ENCODE assay signal across 8 cellular contexts in genomic region chr6:31582230-31582601, GRCh38. TPM values are rescaled to one million over a fixed set of nuclear protein-coding genes. Genes with fewer than 3 reads are reported as not detected.
DNase-seq lines count a peak whose midpoint lies in the region; ATAC-seq and TF ChIP-seq lines count a peak whose summit lies in the region.

A gene with protein sequence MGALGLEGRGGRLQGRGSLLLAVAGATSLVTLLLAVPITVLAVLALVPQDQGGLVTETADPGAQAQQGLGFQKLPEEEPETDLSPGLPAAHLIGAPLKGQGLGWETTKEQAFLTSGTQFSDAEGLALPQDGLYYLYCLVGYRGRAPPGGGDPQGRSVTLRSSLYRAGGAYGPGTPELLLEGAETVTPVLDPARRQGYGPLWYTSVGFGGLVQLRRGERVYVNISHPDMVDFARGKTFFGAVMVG (minus strand): TSS chr6:31582424. CDS start chr6:31582417, 7 bp downstream.

- CTCF ChIA-PET in HCT116 (lab: Charles Lee) = interaction anchor here (1.1 to 7.8 kb wide), 2 partner anchors 12 to 15 kb away, joined by 3 to 70 read pairs; no protein-coding TSS in a partner anchor

- no TSS peak for BruUV-seq in HCT116 (replicated peaks; lab: Mats Ljungman, UMichigan)

- peaks cover 4 to 15% of the 10 kb centered on the region in 2 experiments; a peak in 2 of 4 replicates for H3K4me1 ChIP-seq in HCT116 (ENCODE audit: control insufficient read depth in 1 of 2, insufficient read depth in 2 of 2, low read length in 2 of 2)
- H3K4me1 ChIP-seq in esophagus muscularis mucosa = peaks cover 17 to 24% (median 21%) of the 10 kb centered on the region in 4 donors
- no peaks in the 10 kb centered on the region for H3K4me1 ChIP-seq in psoas muscle

- H2AFZ ChIP-seq in HCT116 (ENCODE audit: low read depth, low read length, poor library complexity, severe bottlenecking) = peak within 1 kb of the TSS; percentile 79

- H4K20me1 ChIP-seq in HCT116 (ENCODE audit: insufficient read depth) = no peaks in the 10 kb centered on the region

- 100% methylated on average over 1 of the region's 3 CpGs for WGBS in esophagus muscularis mucosa
- 68 to 81% (median 79%) methylated on average over 3 of the region's 3 CpGs for WGBS in psoas muscle, 3 donors

- H3K36me3 ChIP-seq in HCT116 (ENCODE audit: control insufficient read depth in 1 of 2, insufficient read depth in 2 of 2, low read length in 2 of 2) = no peaks in the 10 kb centered on the region
- H3K36me3 ChIP-seq in esophagus muscularis mucosa = no peaks in the 10 kb centered on the region
- no peaks in the 10 kb centered on the region for H3K36me3 ChIP-seq in psoas muscle (ENCODE audit: insufficient read depth in 1 of 2, low read depth in 1 of 2)

- H3K9ac ChIP-seq in HCT116 (ENCODE audit: low read length) = peak within 1 kb of the TSS; percentile 73

- TF ChIP-seq CTCF in HCT116 (IDR thresholded peaks at IDR 0.05 in 2 of 3, conservative IDR thresholded peaks at IDR 0.05 in 1 of 3; ENCODE audit: borderline replicate concordance in 1 of 3, insufficient read depth in 1 of 3, low read depth in 2 of 3, low read length in 2 of 3) (no peak), esophagus muscularis mucosa (IDR thresholded peaks at IDR 0.05) (no peak), psoas muscle (IDR thresholded peaks at IDR 0.05) (no peak)

- TF ChIP-seq POLR2A in HCT116 (IDR thresholded peaks at IDR 0.05; ENCODE audit: borderline replicate concordance, extremely low read depth, insufficient read depth, insufficient read length) (no peak), esophagus muscularis mucosa (IDR thresholded peaks at IDR 0.05; ENCODE audit: low read depth) (no peak)

- H3K27ac ChIP-seq in HCT116 (ENCODE audit: low read depth, low read length) = peak within 1 kb of the TSS; percentile 8; the same call in 1 of the 2 replicates
- peak within 1 kb of the TSS; percentile 77 to 84 (median 80) for H3K27ac ChIP-seq in esophagus muscularis mucosa (replicated peaks in 1 of 4)
- H3K27ac ChIP-seq in psoas muscle = peak within 1 kb of the TSS; percentile 75

- no peaks in the 10 kb centered on the region for H3K27me3 ChIP-seq in HCT116 (ENCODE audit: insufficient read depth, low read length)
- H3K27me3 ChIP-seq in esophagus muscularis mucosa = peaks cover 0 to 8% (median 3%) of the 10 kb centered on the region in 4 donors
- no peaks in the 10 kb centered on the region for H3K27me3 ChIP-seq in psoas muscle (ENCODE audit: insufficient read depth in 3 of 3, low read length in 2 of 3)

- peak within 1 kb of the TSS; percentile 97 for H3K4me2 ChIP-seq in HCT116 (ENCODE audit: low read length)

- TF ChIP-seq RAD21 in HCT116 (IDR thresholded peaks at IDR 0.05; ENCODE audit: low read depth) = no peak

- H3K9me2 ChIP-seq in HCT116 (ENCODE audit: insufficient read depth) = no peaks in the 10 kb centered on the region

- H3K4me3 ChIP-seq in HCT116 (replicated peaks in 1 of 2; ENCODE audit: low read depth in 1 of 2, low read length in 2 of 2) (peak within 1 kb of the TSS; percentile 65 to 75), esophagus muscularis mucosa (peak within 1 kb of the TSS; percentile 67 to 86 (median 70)), psoas muscle (peak within 1 kb of the TSS; percentile 89)

- TF ChIP-seq EP300 in esophagus muscularis mucosa (IDR thresholded peaks at IDR 0.05) = no peak

- intact Hi-C loops in HCT116 (cut with micrococcal nuclease) = no loop called here
- intact Hi-C loops in esophagus muscularis mucosa (cut with DNase I) = loop anchor here (5.0 kb wide), 1 partner anchor 35 kb away; the partner anchor contains the start of genes ATP6V1G2 and NFKBIL1
- intact Hi-C loops in psoas muscle (cut with DNase I) = loop anchor here (5.0 kb wide), 1 partner anchor 35 kb away; the partner anchor contains the start of genes ATP6V1G2 (in 2 of the 2) and NFKBIL1 (in 2 of the 2)

- no peak for DNase-seq in HCT116 (ENCODE audit: low read depth, low spot score)
- DNase-seq in activated CD4-positive, alpha-beta T cell treated with anti-CD3 and anti-CD28 coated beads, Interleukin-2, amount 50 U/mL, for 4 hours = peak; percentile 57 to 59
- DNase-seq in esophagus muscularis mucosa (ENCODE audit: extremely low spot score) = no peak
- no peak for DNase-seq in psoas muscle
- no peak for DNase-seq in NCI-H1694 (lab: John Stamatoyannopoulos, UW)

- H3K9me3 ChIP-seq in HCT116 (ENCODE audit: control insufficient read depth in 1 of 2, insufficient read depth in 1 of 2, low read depth in 1 of 2, low read length in 2 of 2) = no peaks in the 10 kb centered on the region
- H3K9me3 ChIP-seq in esophagus muscularis mucosa = no peaks in the 10 kb centered on the region
- H3K9me3 ChIP-seq in psoas muscle = no peaks in the 10 kb centered on the region

- ATAC-seq in HCT116 (no peak), psoas muscle (no peak), HG03378 (IDR thresholded peaks at IDR 0.05; ENCODE audit: unreplicated experiment) (no peak), GM18870 (IDR thresholded peaks at IDR 0.05; ENCODE audit: unreplicated experiment) (no peak), GM18909 (IDR thresholded peaks at IDR 0.05; ENCODE audit: poor library complexity, unreplicated experiment) (no peak)

- RAD21 ChIA-PET in HCT116 (lab: Charles Lee; ENCODE audit: low non-redundant PET in 1 of 2, low total read pairs in 2 of 2, uncharacterized antibody in 2 of 2, unreplicated experiment in 2 of 2) = no interaction called here

- no peaks in the 10 kb centered on the region for H3K79me2 ChIP-seq in HCT116 (ENCODE audit: insufficient read depth, low read length)

- POLR2A ChIA-PET in HCT116 (lab: Charles Lee) = interaction anchor here (0.6 to 1.9 kb wide), 2 partner anchors 36 to 38 kb away, joined by 3 to 6 read pairs; partner anchors contain the start of genes ATP6V1G2 and NFKBIL1

TF ChIP-seq in HCT116, 20 proteins besides CTCF, POLR2A, EP300 and RAD21:
- TF ChIP-seq EGR1 (IDR thresholded peaks at IDR 0.05; ENCODE audit: low read depth) = no peak
- TF ChIP-seq ZFX (IDR thresholded peaks at IDR 0.05) = no peak
- TF ChIP-seq, protein P1, sequence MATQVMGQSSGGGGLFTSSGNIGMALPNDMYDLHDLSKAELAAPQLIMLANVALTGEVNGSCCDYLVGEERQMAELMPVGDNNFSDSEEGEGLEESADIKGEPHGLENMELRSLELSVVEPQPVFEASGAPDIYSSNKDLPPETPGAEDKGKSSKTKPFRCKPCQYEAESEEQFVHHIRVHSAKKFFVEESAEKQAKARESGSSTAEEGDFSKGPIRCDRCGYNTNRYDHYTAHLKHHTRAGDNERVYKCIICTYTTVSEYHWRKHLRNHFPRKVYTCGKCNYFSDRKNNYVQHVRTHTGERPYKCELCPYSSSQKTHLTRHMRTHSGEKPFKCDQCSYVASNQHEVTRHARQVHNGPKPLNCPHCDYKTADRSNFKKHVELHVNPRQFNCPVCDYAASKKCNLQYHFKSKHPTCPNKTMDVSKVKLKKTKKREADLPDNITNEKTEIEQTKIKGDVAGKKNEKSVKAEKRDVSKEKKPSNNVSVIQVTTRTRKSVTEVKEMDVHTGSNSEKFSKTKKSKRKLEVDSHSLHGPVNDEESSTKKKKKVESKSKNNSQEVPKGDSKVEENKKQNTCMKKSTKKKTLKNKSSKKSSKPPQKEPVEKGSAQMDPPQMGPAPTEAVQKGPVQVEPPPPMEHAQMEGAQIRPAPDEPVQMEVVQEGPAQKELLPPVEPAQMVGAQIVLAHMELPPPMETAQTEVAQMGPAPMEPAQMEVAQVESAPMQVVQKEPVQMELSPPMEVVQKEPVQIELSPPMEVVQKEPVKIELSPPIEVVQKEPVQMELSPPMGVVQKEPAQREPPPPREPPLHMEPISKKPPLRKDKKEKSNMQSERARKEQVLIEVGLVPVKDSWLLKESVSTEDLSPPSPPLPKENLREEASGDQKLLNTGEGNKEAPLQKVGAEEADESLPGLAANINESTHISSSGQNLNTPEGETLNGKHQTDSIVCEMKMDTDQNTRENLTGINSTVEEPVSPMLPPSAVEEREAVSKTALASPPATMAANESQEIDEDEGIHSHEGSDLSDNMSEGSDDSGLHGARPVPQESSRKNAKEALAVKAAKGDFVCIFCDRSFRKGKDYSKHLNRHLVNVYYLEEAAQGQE (IDR thresholded peaks at IDR 0.05; ENCODE audit: low read depth) = no peak
- no peak for TF ChIP-seq ATF3 (IDR thresholded peaks at IDR 0.05)
- TF ChIP-seq POLR2AphosphoS5 (IDR thresholded peaks at IDR 0.05; ENCODE audit: low read depth, low read length) = no peak
- no peak for TF ChIP-seq EZH2 (IDR thresholded peaks at IDR 0.05)

RNA-seq across cellular contexts. Expression of the gene that starts here (rescaled TPM):
- total RNA-seq in HCT116 (2021; ENCODE audit: unreplicated experiment) (0.64 TPM), esophagus muscularis mucosa (1 to 10 TPM in 1 of 4 donors, under 1 TPM in 1, not detected in 2; 0.57 to 1.5 TPM), psoas muscle (under 1 TPM; 0.69 to 0.79 (median 0.74) TPM)
- 0.09 and 0.17 TPM in 2 replicates for polyA plus RNA-seq in HCT116 (2012)
- 1 to 10 TPM in 1 of 3 donors, under 1 TPM in 2; 0.08 to 1.0 (median 0.17) TPM for polyA plus RNA-seq in psoas muscle

Comparison
In these comparisons a context has a peak if more than half of its experiments do, and no peak if none do; other contexts are left out.
1. DNase-seq: peak in activated CD4-positive, alpha-beta T cell treated with anti-CD3 and anti-CD28 coated beads, Interleukin-2, amount 50 U/mL, for 4 hours (2 of 2); none in HCT116 (single experiment), esophagus muscularis mucosa (single experiment), psoas muscle (0 of 2) and NCI-H1694 (single experiment).
2. H3K27ac ChIP-seq: peak in every context shown above with its lines; median percentile 80 in esophagus muscularis mucosa; 75 in psoas muscle; 8 in HCT116.
3. Peak in every context shown above with its lines, with median percentiles within 50 percentile points of each other: H3K4me3 ChIP-seq.